Comparison of ENCODE assay signal across 13 cellular contexts in the genomic region with DNA sequence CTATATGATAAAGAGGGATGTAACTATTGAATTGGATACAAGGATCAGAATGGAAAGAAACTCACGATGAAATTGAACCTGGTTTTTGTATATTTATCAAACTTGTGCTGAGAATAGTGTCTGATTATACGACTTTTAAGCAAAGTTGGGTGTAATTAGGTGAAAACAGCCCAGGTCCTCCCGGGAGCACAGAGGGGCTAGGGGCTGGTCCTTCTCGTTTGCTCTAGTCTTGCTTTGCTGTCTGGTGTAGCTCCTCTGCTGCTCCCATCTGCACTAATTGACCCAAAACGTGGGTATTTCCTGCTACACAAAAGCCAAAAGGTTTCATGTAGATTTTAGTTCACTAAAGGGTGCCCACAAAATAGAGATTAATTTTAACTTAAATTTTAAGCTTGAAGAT.
"Had no signal": no experiment of that assay in that cellular context is flagged by ENCODE, and none has a peak within 500 bp of the region (broad histone marks: within the 10 kb centered on the region; RNA-seq: fewer than 3 reads in every experiment).

No MANE protein-coding gene starts in this region.

- H3K4me3 Mint-ChIP-seq: activated naive CD8-positive, alpha-beta T cell treated with anti-CD3 and anti-CD28 coated beads for 36 hours; activated T-cell treated with anti-CD3 and anti-CD28 coated beads, Interleukin-2, amount 50 U/mL, for 24 hours; mesothelial cell of epicardium; naive B cell; stimulated activated naive B cell treated with anti-CD40 and anti-IgM and Interleukin-4, amounts not matched to agents 10 μg/mL and 1 μg/mL and 100 μg/mL, for 72 hours; T-helper 1 cell treated with Interleukin-12 subunit alpha and Interleukin-12 subunit beta and Interleukin-4 antibody, amounts not matched to agents 30 μg/mL and 1 μg/mL, for 36 hours had no signal

- H3K27me3 Mint-ChIP-seq: activated naive CD8-positive, alpha-beta T cell treated with anti-CD3 and anti-CD28 coated beads for 36 hours; activated T-cell treated with anti-CD3 and anti-CD28 coated beads, Interleukin-2, amount 50 U/mL, for 24 hours; naive B cell; stimulated activated naive B cell treated with anti-CD40 and anti-IgM and Interleukin-4, amounts not matched to agents 10 μg/mL and 1 μg/mL and 100 μg/mL, for 72 hours had no signal

- H3K9me3 Mint-ChIP-seq: activated T-cell treated with anti-CD3 and anti-CD28 coated beads, Interleukin-2, amount 50 U/mL, for 24 hours had no signal

- ATAC-seq: stimulated activated naive B cell treated with anti-CD40 and anti-IgM and Interleukin-4, amounts not matched to agents 10 μg/mL and 1 μg/mL and 100 μg/mL, for 72 hours had no signal

- H3K4me1 Mint-ChIP-seq: activated naive CD8-positive, alpha-beta T cell treated with anti-CD3 and anti-CD28 coated beads for 36 hours; mesothelial cell of epicardium; naive B cell had no signal

- DNase-seq: activated gamma-delta T cell; activated naive CD8-positive, alpha-beta T cell treated with anti-CD3 and anti-CD28 coated beads for 36 hours; activated T-cell treated with anti-CD3 and anti-CD28 coated beads, Interleukin-2, amount 50 U/mL, for 24 hours; effector CD4-positive, alpha-beta T cell; naive B cell; right cardiac atrium; stimulated activated CD4-positive, alpha-beta T cell treated with anti-CD3 and anti-CD28 coated beads, Interleukin-1b, Interleukin-23, amount 100 ng/mL, for 48 hours; stimulated activated naive B cell treated with anti-CD40 and anti-IgM and Interleukin-4, amounts not matched to agents 10 μg/mL and 1 μg/mL and 100 μg/mL, for 72 hours; substantia nigra; trophoblast cell had no signal

- FAIRE-seq: colon had no signal

- H3K27ac Mint-ChIP-seq: activated naive CD8-positive, alpha-beta T cell treated with anti-CD3 and anti-CD28 coated beads for 36 hours; mesothelial cell of epicardium; stimulated activated naive B cell treated with anti-CD40 and anti-IgM and Interleukin-4, amounts not matched to agents 10 μg/mL and 1 μg/mL and 100 μg/mL, for 72 hours; T-helper 1 cell treated with Interleukin-12 subunit alpha and Interleukin-12 subunit beta and Interleukin-4 antibody, amounts not matched to agents 30 μg/mL and 1 μg/mL, for 36 hours had no signal
